In genomic region chr22:31579835-31580242, GRCh38 we compare ENCODE assay signal across 14 cellular contexts.
DNase-seq lines count a peak whose midpoint lies in the region; ATAC-seq lines count a peak whose summit lies in the region.
"Had no signal": no experiment of that assay in that cellular context is flagged by ENCODE, and none has a peak within 500 bp of the region (broad histone marks: within the 10 kb centered on the region; RNA-seq: fewer than 3 reads in every experiment).

No MANE protein-coding gene starts in this region.

- H3K4me3 Mint-ChIP-seq in T-helper 17 cell = no peak overlapping the region
- no peak overlapping the region for H3K4me3 Mint-ChIP-seq in naive thymus-derived CD4-positive, alpha-beta T cell

- peaks cover 5 to 14% of the 10 kb centered on the region in 2 donors for H3K4me1 ChIP-seq in naive thymus-derived CD4-positive, alpha-beta T cell (ENCODE audit: control insufficient read depth in 2 of 2, insufficient read depth in 2 of 2, low read length in 2 of 2)

- no peaks in the 10 kb centered on the region for H3K27me3 Mint-ChIP-seq in T-helper 17 cell
- H3K27me3 Mint-ChIP-seq in naive thymus-derived CD4-positive, alpha-beta T cell = no peaks in the 10 kb centered on the region

- no peaks in the 10 kb centered on the region for H3K27me3 ChIP-seq in naive thymus-derived CD4-positive, alpha-beta T cell (ENCODE audit: control insufficient read depth in 2 of 2, insufficient read depth in 2 of 2, low read length in 2 of 2)
- H3K27me3 ChIP-seq: tibial artery had no signal

- no peak overlapping the region for H3K4me3 ChIP-seq in naive thymus-derived CD4-positive, alpha-beta T cell (ENCODE audit: low read length)
- H3K4me3 ChIP-seq: lung, tibial artery had no signal

- POLR2A ChIA-PET in naive thymus-derived CD4-positive, alpha-beta T cell (lab: Charles Lee) = no interaction called here

- H3K9me3 ChIP-seq in T-helper 17 cell (ENCODE audit: control insufficient read depth, low read length, poor library complexity, severe bottlenecking) = no peaks in the 10 kb centered on the region
- no peaks in the 10 kb centered on the region for H3K9me3 ChIP-seq in naive thymus-derived CD4-positive, alpha-beta T cell (ENCODE audit: control insufficient read depth in 2 of 3, low read length in 3 of 3)
- H3K9me3 ChIP-seq: tibial artery had no signal

- no peaks in the 10 kb centered on the region for H3K9me3 Mint-ChIP-seq in naive thymus-derived CD4-positive, alpha-beta T cell

- H3K36me3 Mint-ChIP-seq in T-helper 17 cell (ENCODE audit: low read depth) = peaks cover 10% of the 10 kb centered on the region
- peaks cover 9 to 44% (median 25%) of the 10 kb centered on the region in 5 donors for H3K36me3 Mint-ChIP-seq in naive thymus-derived CD4-positive, alpha-beta T cell

- ATAC-seq in T-helper 17 cell = no peak
- ATAC-seq in naive thymus-derived CD4-positive, alpha-beta T cell = no peak
- no peak for ATAC-seq in HG03196 (IDR thresholded peaks at IDR 0.05; ENCODE audit: unreplicated experiment)
- no peak for ATAC-seq in HG03139 (IDR thresholded peaks at IDR 0.05; ENCODE audit: unreplicated experiment)

- H3K36me3 ChIP-seq in naive thymus-derived CD4-positive, alpha-beta T cell (ENCODE audit: control insufficient read depth in 2 of 3, insufficient read depth in 3 of 3, low read length in 3 of 3) = peaks cover 8 to 63% (median 20%) of the 10 kb centered on the region in 3 experiments

- intact Hi-C loops in naive thymus-derived CD4-positive, alpha-beta T cell (cut with micrococcal nuclease) = no loop called here

- CTCF ChIA-PET in naive thymus-derived CD4-positive, alpha-beta T cell (lab: Charles Lee) = no interaction called here

- H3K27ac ChIP-seq in naive thymus-derived CD4-positive, alpha-beta T cell (ENCODE audit: low read depth, low read length) = no peak overlapping the region
- H3K27ac ChIP-seq: tibial artery had no signal

- peak overlapping the region; percentile 59 for H3K27ac Mint-ChIP-seq in T-helper 17 cell
- peak overlapping the region in 5 of 9 donors; percentile 23 to 72 (median 42) for H3K27ac Mint-ChIP-seq in naive thymus-derived CD4-positive, alpha-beta T cell

- DNase-seq in DMS53 treated with DMSO at 0.1 percent for 48 hours (lab: John Stamatoyannopoulos, UW; ENCODE audit: unreplicated experiment) = peak; percentile 55
- DNase-seq in NCI-H146 (lab: John Stamatoyannopoulos, UW) = peak; percentile 95
- no peak for DNase-seq in T-helper 17 cell
- no peak for DNase-seq in naive thymus-derived CD4-positive, alpha-beta T cell
- DNase-seq in nucleus accumbens (lab: John Stamatoyannopoulos, UW) = no peak
- DNase-seq: amygdala; KG1; NCI-H2171; stimulated activated CD4-positive, alpha-beta T cell treated with anti-CD3 and anti-CD28 coated beads, Interleukin-12 subunit alpha, Interleukin-12 subunit beta, amount 100 ng/mL, for 4 hours; T1000; tibial artery had no signal

- peaks cover 22% of the 10 kb centered on the region for H3K4me1 Mint-ChIP-seq in T-helper 17 cell
- H3K4me1 Mint-ChIP-seq in naive thymus-derived CD4-positive, alpha-beta T cell = peaks cover 17 to 31% (median 23%) of the 10 kb centered on the region in 7 donors

Comparison
In these comparisons a context has a peak if more than half of its experiments do, and no peak if none do; other contexts are left out.
1. DNase-seq: peak in DMS53 treated with DMSO at 0.1 percent for 48 hours (single experiment) and NCI-H146 (single experiment); none in T-helper 17 cell (0 of 3), naive thymus-derived CD4-positive, alpha-beta T cell (0 of 9) and nucleus accumbens (0 of 56).